1 cellular context compared by ENCODE assay signal in the genomic region with DNA sequence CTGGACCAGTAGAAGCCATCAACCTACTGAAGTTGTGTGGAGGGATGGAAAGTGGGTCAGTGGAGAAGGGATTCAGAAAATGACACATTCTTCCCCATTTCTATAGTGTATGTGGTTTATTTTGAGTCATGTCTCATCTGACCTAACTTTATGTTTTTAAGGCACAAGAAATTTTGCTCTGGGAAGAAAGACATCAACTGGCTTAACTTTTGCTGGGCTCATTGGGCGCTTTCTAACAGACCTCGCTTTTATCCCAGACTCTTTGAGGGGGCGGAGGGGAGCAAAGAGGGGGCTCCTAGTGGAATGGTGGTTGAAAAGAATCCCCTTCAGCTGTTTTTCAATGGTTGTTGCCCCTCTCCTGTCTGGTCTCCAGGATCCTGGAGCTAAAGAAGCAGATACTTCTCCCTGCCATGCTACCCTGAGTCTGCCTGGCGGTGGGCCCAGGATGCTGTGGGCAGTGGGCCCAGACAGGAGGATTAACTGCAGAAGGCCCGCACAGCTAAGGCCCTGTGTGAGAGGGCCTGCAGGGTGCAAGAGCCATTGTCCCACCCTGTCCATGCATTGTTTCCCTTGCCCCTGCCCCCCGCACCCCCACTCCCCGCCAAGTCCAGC.
TF ChIP-seq lines count a peak whose summit lies in the region.

No MANE protein-coding gene starts in this region.

TF ChIP-seq in GM12878, 131 proteins besides CTCF, POLR2A, EP300 and RAD21:
- TF ChIP-seq, protein P1, sequence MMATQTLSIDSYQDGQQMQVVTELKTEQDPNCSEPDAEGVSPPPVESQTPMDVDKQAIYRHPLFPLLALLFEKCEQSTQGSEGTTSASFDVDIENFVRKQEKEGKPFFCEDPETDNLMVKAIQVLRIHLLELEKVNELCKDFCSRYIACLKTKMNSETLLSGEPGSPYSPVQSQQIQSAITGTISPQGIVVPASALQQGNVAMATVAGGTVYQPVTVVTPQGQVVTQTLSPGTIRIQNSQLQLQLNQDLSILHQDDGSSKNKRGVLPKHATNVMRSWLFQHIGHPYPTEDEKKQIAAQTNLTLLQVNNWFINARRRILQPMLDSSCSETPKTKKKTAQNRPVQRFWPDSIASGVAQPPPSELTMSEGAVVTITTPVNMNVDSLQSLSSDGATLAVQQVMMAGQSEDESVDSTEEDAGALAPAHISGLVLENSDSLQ (IDR thresholded peaks at IDR 0.05), result no peak
- TF ChIP-seq JUNB (IDR thresholded peaks at IDR 0.05), result peak; percentile 42; the same call in 1 of the 2 replicates
- TF ChIP-seq HCFC1 (IDR thresholded peaks at IDR 0.05; ENCODE audit: low read length), result no peak
- peak; percentile 43; the same call in 1 of the 2 replicates for TF ChIP-seq RUNX3 (IDR thresholded peaks at IDR 0.05; ENCODE audit: low read length)
- no peak for TF ChIP-seq BMI1 (IDR thresholded peaks at IDR 0.05; ENCODE audit: borderline replicate concordance)
- TF ChIP-seq JUND (IDR thresholded peaks at IDR 0.05; ENCODE audit: low read depth, low read length), result no peak
- no peak for TF ChIP-seq EGR1 (IDR thresholded peaks at IDR 0.05; ENCODE audit: borderline replicate concordance in 1 of 2, low read depth in 2 of 2, low read length in 2 of 2)
